In genomic region chr7:101596898-101597297, GRCh38 we compare ENCODE assay signal across 11 cellular contexts. TPM values are rescaled to one million over a fixed set of nuclear protein-coding genes. Genes with fewer than 3 reads are reported as not detected.
"Had no signal": no experiment of that assay in that cellular context is flagged by ENCODE, and none has a peak within 500 bp of the region (broad histone marks: within the 10 kb centered on the region; RNA-seq: fewer than 3 reads in every experiment).

No MANE protein-coding gene starts in this region.

- DNase-seq: GM23248, GOT3, H7, HFFc6, KG1 had no signal

- H3K9ac ChIP-seq: GM23248 had no signal

- H3K27me3 Mint-ChIP-seq: IgD-negative memory B cell had no signal

- H3K4me1 ChIP-seq: HAP-1 had no signal

- H2AFZ ChIP-seq: GM23248 had no signal

- ATAC-seq: HCT116 had no signal

- H3K27ac ChIP-seq: GM23248, HL-60 had no signal

- H3K4me1 Mint-ChIP-seq: IgD-negative memory B cell had no signal

- H3K4me3 ChIP-seq: GM23248, HAP-1 had no signal

- H3K36me3 Mint-ChIP-seq: IgD-negative memory B cell had no signal

- H3K9me3 Mint-ChIP-seq: HFFc6, IgD-negative memory B cell had no signal

- H3K36me3 ChIP-seq: HAP-1 had no signal

- H3K9me3 ChIP-seq: HAP-1 had no signal

- H3K27ac Mint-ChIP-seq: HFFc6, IgD-negative memory B cell had no signal

- H3K4me3 Mint-ChIP-seq: HFFc6, IgD-negative memory B cell had no signal

RNA-seq across cellular contexts. Expression of gene MYL10, which starts 32.2 kb away (rescaled TPM):
- total RNA-seq: GM23248, H4, H7, HFFc6, HT1080 had no signal
- polyA plus RNA-seq: GM23248, IgD-negative memory B cell had no signal
